ENCODE assay signal across 8 cellular contexts in genomic region chr6:159061805-159062563, GRCh38. TPM values are rescaled to one million over a fixed set of nuclear protein-coding genes. Genes with fewer than 3 reads are reported as not detected.
DNase-seq lines count a peak whose midpoint lies in the region; ATAC-seq lines count a peak whose summit lies in the region.

No MANE protein-coding gene starts in this region.

- no peaks in the 10 kb centered on the region for H3K9me3 Mint-ChIP-seq in natural killer cell treated with Interleukin-12 subunit alpha and Interleukin-12 subunit beta and Interleukin-15 and Interleukin-18, amount 100 ng/mL, for 72 hours

- no peaks in the 10 kb centered on the region for H3K36me3 Mint-ChIP-seq in T-helper 17 cell (ENCODE audit: low read depth)
- no peaks in the 10 kb centered on the region for H3K36me3 Mint-ChIP-seq in natural killer cell treated with Interleukin-12 subunit alpha and Interleukin-12 subunit beta and Interleukin-15 and Interleukin-18, amount 100 ng/mL, for 72 hours

- peaks cover 58% of the 10 kb centered on the region for H3K4me1 Mint-ChIP-seq in T-helper 17 cell
- H3K4me1 Mint-ChIP-seq in natural killer cell treated with Interleukin-12 subunit alpha and Interleukin-12 subunit beta and Interleukin-15 and Interleukin-18, amount 100 ng/mL, for 72 hours (ENCODE audit: low read depth in 2 of 2), result peaks cover 81 to 94% of the 10 kb centered on the region in 2 donors

- DNase-seq in T-helper 17 cell, result no peak
- peak; percentile 68 for DNase-seq in natural killer cell treated with Interleukin-12 subunit alpha and Interleukin-12 subunit beta and Interleukin-15 and Interleukin-18, amount 100 ng/mL, for 72 hours (ENCODE audit: low spot score)
- DNase-seq in NK-92 (lab: John Stamatoyannopoulos, UW; ENCODE audit: unreplicated experiment), result no peak
- no peak for DNase-seq in medulla oblongata (ENCODE audit: extremely low spot score)
- no peak for DNase-seq in HuH-7.5 (ENCODE audit: low spot score)

- H3K9me3 ChIP-seq in T-helper 17 cell (ENCODE audit: control insufficient read depth, low read length, poor library complexity, severe bottlenecking), result no peaks in the 10 kb centered on the region

- no peaks in the 10 kb centered on the region for H3K27me3 Mint-ChIP-seq in T-helper 17 cell
- no peaks in the 10 kb centered on the region for H3K27me3 Mint-ChIP-seq in natural killer cell treated with Interleukin-12 subunit alpha and Interleukin-12 subunit beta and Interleukin-15 and Interleukin-18, amount 100 ng/mL, for 72 hours

- ATAC-seq in GM18519 (IDR thresholded peaks at IDR 0.05; ENCODE audit: low FRiP score, unreplicated experiment), result peak; percentile 47
- ATAC-seq in HG02938 (IDR thresholded peaks at IDR 0.05; ENCODE audit: unreplicated experiment), result peak; percentile 63
- ATAC-seq in T-helper 17 cell, result peak; percentile 84
- ATAC-seq in natural killer cell treated with Interleukin-12 subunit alpha and Interleukin-12 subunit beta and Interleukin-15 and Interleukin-18, amount 100 ng/mL, for 72 hours, result peak; percentile 86
- no peak for ATAC-seq in HG03039 (IDR thresholded peaks at IDR 0.05; ENCODE audit: unreplicated experiment)

- H3K4me3 Mint-ChIP-seq in T-helper 17 cell, result peak overlapping the region; percentile 69
- peak overlapping the region; percentile 88 for H3K4me3 Mint-ChIP-seq in natural killer cell treated with Interleukin-12 subunit alpha and Interleukin-12 subunit beta and Interleukin-15 and Interleukin-18, amount 100 ng/mL, for 72 hours

- peak overlapping the region; percentile 93 for H3K27ac Mint-ChIP-seq in T-helper 17 cell
- H3K27ac Mint-ChIP-seq in natural killer cell treated with Interleukin-12 subunit alpha and Interleukin-12 subunit beta and Interleukin-15 and Interleukin-18, amount 100 ng/mL, for 72 hours, result peak overlapping the region; percentile 98 to 99

RNA-seq across cellular contexts. Expression of gene TAGAP, which starts 17.2 kb away (rescaled TPM):
- 100 to 1,000 TPM; 269 to 340 TPM for total RNA-seq in T-helper 17 cell
- total RNA-seq in natural killer cell treated with Interleukin-12 subunit alpha and Interleukin-12 subunit beta and Interleukin-15 and Interleukin-18, amount 100 ng/mL, for 72 hours, result 10 to 100 TPM; 39.6 to 46.8 TPM

Comparison
In these comparisons a context has a peak if more than half of its experiments do, and no peak if none do; other contexts are left out.
1. RNA of gene TAGAP, which starts 17.2 kb away (total RNA-seq): 269 to 340 TPM in T-helper 17 cell; 39.6 to 46.8 TPM in natural killer cell treated with Interleukin-12 subunit alpha and Interleukin-12 subunit beta and Interleukin-15 and Interleukin-18, amount 100 ng/mL, for 72 hours; every median in the first group is over 4 times any median in the second.